In the genomic region with DNA sequence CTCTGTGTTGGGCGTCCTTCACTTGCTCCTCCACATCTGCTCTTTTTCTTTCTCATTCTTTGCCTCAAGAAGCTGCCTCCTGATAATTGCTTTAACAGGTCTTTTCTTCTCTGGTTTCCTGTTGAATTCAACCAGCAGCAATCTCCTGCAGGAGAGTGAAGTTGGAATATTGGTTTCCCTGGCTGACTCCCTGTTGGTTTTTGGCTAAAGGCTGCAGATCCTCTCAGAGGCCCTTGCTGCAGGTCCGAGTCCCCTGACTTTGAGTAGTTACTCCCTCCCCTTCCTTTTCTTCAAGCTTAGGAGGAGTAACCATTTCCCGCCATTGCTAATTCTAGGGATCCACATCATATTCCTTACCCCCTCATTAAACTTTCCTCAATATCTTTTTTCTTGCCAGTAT, we compare ENCODE assay signal across 1 cellular context.
TF ChIP-seq lines count a peak whose summit lies in the region.

No MANE protein-coding gene starts in this region.

TF ChIP-seq in H1, 55 proteins besides CTCF, POLR2A, EP300 and RAD21 (continued from another document):
- TF ChIP-seq TBP (IDR thresholded peaks at IDR 0.05; ENCODE audit: low read depth, low read length) (peak; percentile 81), KDM5A (IDR thresholded peaks at IDR 0.05; ENCODE audit: low read length) (no peak)
TF ChIP-seq in H1: peak in this region for 2.
